In genomic region chr11:63489879-63490278, GRCh38 we compare ENCODE assay signal across 2 cellular contexts.
A peak's percentile ranks its signal among the peaks of the same experiment; 100 is the strongest.
TF ChIP-seq lines count a peak whose summit lies in the region.

No MANE protein-coding gene starts in this region.

TF ChIP-seq in HepG2, 621 proteins besides CTCF, POLR2A, EP300 and RAD21:
- TF ChIP-seq ARID5B (CRISPR knock-in tag; IDR thresholded peaks at IDR 0.05) (no peak), KLF13 (CRISPR knock-in tag; IDR thresholded peaks at IDR 0.05) (no peak), SATB2 (CRISPR knock-in tag; IDR thresholded peaks at IDR 0.05) (no peak), SNAPC2 (CRISPR knock-in tag; IDR thresholded peaks at IDR 0.05) (no peak), FOXP1 (IDR thresholded peaks at IDR 0.05) (no peak), FOXP1 (CRISPR knock-in tag; IDR thresholded peaks at IDR 0.05) (no peak), ZFX (CRISPR knock-in tag; IDR thresholded peaks at IDR 0.05; ENCODE audit: low read depth) (no peak), SRSF1 (optimal IDR thresholded peaks at IDR 0.05; ENCODE audit: low read depth, low read length) (no peak), JUND (CRISPR knock-in tag; IDR thresholded peaks at IDR 0.05) (no peak), YY1 (IDR thresholded peaks at IDR 0.05; ENCODE audit: insufficient read depth, insufficient replicate concordance, low read depth, low read length) (no peak), MBNL3 (CRISPR knock-in tag; conservative IDR thresholded peaks at IDR 0.05) (no peak), NR2F2 (IDR thresholded peaks at IDR 0.05; ENCODE audit: borderline replicate concordance, low read depth) (no peak), PLSCR1 (CRISPR knock-in tag; IDR thresholded peaks at IDR 0.05; ENCODE audit: borderline replicate concordance) (no peak), ZNF512 (CRISPR knock-in tag; IDR thresholded peaks at IDR 0.05) (no peak)
- TF ChIP-seq, protein P1, sequence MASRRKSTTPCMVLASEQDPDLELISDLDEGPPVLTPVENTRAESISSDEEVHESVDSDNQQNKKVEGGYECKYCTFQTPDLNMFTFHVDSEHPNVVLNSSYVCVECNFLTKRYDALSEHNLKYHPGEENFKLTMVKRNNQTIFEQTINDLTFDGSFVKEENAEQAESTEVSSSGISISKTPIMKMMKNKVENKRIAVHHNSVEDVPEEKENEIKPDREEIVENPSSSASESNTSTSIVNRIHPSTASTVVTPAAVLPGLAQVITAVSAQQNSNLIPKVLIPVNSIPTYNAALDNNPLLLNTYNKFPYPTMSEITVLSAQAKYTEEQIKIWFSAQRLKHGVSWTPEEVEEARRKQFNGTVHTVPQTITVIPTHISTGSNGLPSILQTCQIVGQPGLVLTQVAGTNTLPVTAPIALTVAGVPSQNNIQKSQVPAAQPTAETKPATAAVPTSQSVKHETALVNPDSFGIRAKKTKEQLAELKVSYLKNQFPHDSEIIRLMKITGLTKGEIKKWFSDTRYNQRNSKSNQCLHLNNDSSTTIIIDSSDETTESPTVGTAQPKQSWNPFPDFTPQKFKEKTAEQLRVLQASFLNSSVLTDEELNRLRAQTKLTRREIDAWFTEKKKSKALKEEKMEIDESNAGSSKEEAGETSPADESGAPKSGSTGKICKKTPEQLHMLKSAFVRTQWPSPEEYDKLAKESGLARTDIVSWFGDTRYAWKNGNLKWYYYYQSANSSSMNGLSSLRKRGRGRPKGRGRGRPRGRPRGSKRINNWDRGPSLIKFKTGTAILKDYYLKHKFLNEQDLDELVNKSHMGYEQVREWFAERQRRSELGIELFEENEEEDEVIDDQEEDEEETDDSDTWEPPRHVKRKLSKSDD (CRISPR knock-in tag; IDR thresholded peaks at IDR 0.05; ENCODE audit: low read depth), result no peak

TF ChIP-seq in H1, 55 proteins besides CTCF, POLR2A, EP300 and RAD21:
- TF ChIP-seq KDM5A (IDR thresholded peaks at IDR 0.05; ENCODE audit: low read length) (no peak), SP2 (IDR thresholded peaks at IDR 0.05; ENCODE audit: low read length) (no peak), GABPA (IDR thresholded peaks at IDR 0.05; ENCODE audit: borderline replicate concordance, insufficient read depth, low read length) (no peak), MAX (IDR thresholded peaks at IDR 0.05) (peak; percentile 72; the same call in 1 of the 2 replicates), SAP30 (IDR thresholded peaks at IDR 0.05; ENCODE audit: insufficient read depth, insufficient replicate concordance, low read length) (no peak), TBP (IDR thresholded peaks at IDR 0.05; ENCODE audit: low read depth, low read length) (peak; percentile 23; the same call in 1 of the 2 replicates), HDAC6 (IDR thresholded peaks at IDR 0.05; ENCODE audit: low read depth, low read length) (no peak), SIN3A (conservative IDR thresholded peaks at IDR 0.05 in 1 of 2, IDR thresholded peaks at IDR 0.05 in 1 of 2; ENCODE audit: low read depth in 1 of 2, low read length in 2 of 2) (no peak; a peak in 1 of 4 replicates), CBX5 (IDR thresholded peaks at IDR 0.05; ENCODE audit: low read depth, low read length) (no peak), TCF12 (IDR thresholded peaks at IDR 0.05; ENCODE audit: low read depth, low read length) (0 out of 2 replicates have a peak, but pooled peaks have one; percentile 40), TEAD4 (IDR thresholded peaks at IDR 0.05; ENCODE audit: low read depth, low read length) (0 out of 2 replicates have a peak, but pooled peaks have one; percentile 8), HDAC2 (IDR thresholded peaks at IDR 0.05; ENCODE audit: borderline replicate concordance in 1 of 2, low read depth in 2 of 2, low read length in 2 of 2) (no peak)
- TF ChIP-seq, protein P2, sequence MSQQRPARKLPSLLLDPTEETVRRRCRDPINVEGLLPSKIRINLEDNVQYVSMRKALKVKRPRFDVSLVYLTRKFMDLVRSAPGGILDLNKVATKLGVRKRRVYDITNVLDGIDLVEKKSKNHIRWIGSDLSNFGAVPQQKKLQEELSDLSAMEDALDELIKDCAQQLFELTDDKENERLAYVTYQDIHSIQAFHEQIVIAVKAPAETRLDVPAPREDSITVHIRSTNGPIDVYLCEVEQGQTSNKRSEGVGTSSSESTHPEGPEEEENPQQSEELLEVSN (IDR thresholded peaks at IDR 0.05), result peak; percentile 1; the same call in 1 of the 2 replicates
TF ChIP-seq in H1: peak in this region for 5.
